28 cellular contexts compared by ENCODE assay signal in genomic region chr10:120517881-120518484, GRCh38.
A peak's percentile ranks its signal among the peaks of the same experiment; 100 is the strongest.
DNase-seq lines count a peak whose midpoint lies in the region; ATAC-seq, FAIRE-seq and TF ChIP-seq lines count a peak whose summit lies in the region.
"Had no signal": no experiment of that assay in that cellular context is flagged by ENCODE, and none has a peak within 500 bp of the region (broad histone marks: within the 10 kb centered on the region; RNA-seq: fewer than 3 reads in every experiment).

No MANE protein-coding gene starts in this region.

- H3K9me3 Mint-ChIP-seq in astrocyte (ENCODE audit: unreplicated experiment): no peaks in the 10 kb centered on the region
- H3K9me3 Mint-ChIP-seq: CD4-positive, alpha-beta T cell had no signal

- H3K9ac ChIP-seq in SK-N-SH (no peak overlapping the region), astrocyte (ENCODE audit: low read length) (no peak overlapping the region)
- H3K9ac ChIP-seq: BLaER1 treated with 17β-estradiol and CSF1 and Interleukin-3, amounts not matched to agents 10 nM and 100 nM had no signal

- 43% methylated on average over 9 of the region's 9 CpGs for WGBS in SK-N-SH (ENCODE audit: low lambda C conversion rate)
- WGBS in right lobe of liver (ENCODE audit: insufficient coverage, low coverage, low lambda C conversion rate, missing lambda C conversion rate): 47% methylated on average over 8 of the region's 9 CpGs

- H3K4me3 Mint-ChIP-seq in astrocyte (ENCODE audit: unreplicated experiment): no peak overlapping the region
- H3K4me3 Mint-ChIP-seq: CD4-positive, alpha-beta T cell had no signal

- CTCF ChIA-PET in SK-N-SH (lab: Yijun Ruan, JAX): no interaction called here

- no peak for FAIRE-seq in astrocyte (lab: Jason Lieb, UNC)
- FAIRE-seq: A204.1, GM12891, K562 had no signal

- H3K9me3 ChIP-seq in SK-N-SH (no peaks in the 10 kb centered on the region), astrocyte (ENCODE audit: insufficient read depth, low read depth, low read length) (no peaks in the 10 kb centered on the region), right lobe of liver (no peaks in the 10 kb centered on the region)
- H3K9me3 ChIP-seq: BLaER1 treated with 17β-estradiol and CSF1 and Interleukin-3, amounts not matched to agents 10 nM and 100 nM; MG63; Peyer's patch had no signal

- no peaks in the 10 kb centered on the region for H3K27me3 ChIP-seq in SK-N-SH (ENCODE audit: insufficient read depth)
- H3K27me3 ChIP-seq in astrocyte (ENCODE audit: insufficient read depth, low read length): no peaks in the 10 kb centered on the region
- H3K27me3 ChIP-seq in right lobe of liver: no peaks in the 10 kb centered on the region
- H3K27me3 ChIP-seq: BLaER1 treated with 17β-estradiol and CSF1 and Interleukin-3, amounts not matched to agents 10 nM and 100 nM; MG63; Peyer's patch had no signal

- intact Hi-C loops in right lobe of liver (cut with DNase I): no loop called here

- TF ChIP-seq RAD21 in SK-N-SH (IDR thresholded peaks at IDR 0.05; ENCODE audit: low read length): no peak

- no peak overlapping the region for H3K4me2 ChIP-seq in SK-N-SH
- H3K4me2 ChIP-seq in astrocyte (ENCODE audit: low read length): no peak overlapping the region
- H3K4me2 ChIP-seq: BLaER1 treated with 17β-estradiol and CSF1 and Interleukin-3, amounts not matched to agents 10 nM and 100 nM had no signal

- TF ChIP-seq EP300 in SK-N-SH (IDR thresholded peaks at IDR 0.05; ENCODE audit: borderline replicate concordance in 1 of 2, low read depth in 1 of 2, low read length in 1 of 2): no peak

- TF ChIP-seq CTCF in SK-N-SH (IDR thresholded peaks at IDR 0.05): no peak
- no peak for TF ChIP-seq CTCF in astrocyte (IDR thresholded peaks at IDR 0.05; ENCODE audit: insufficient read depth, low read depth, low read length)
- no peak for TF ChIP-seq CTCF in right lobe of liver (IDR thresholded peaks at IDR 0.05)

- peaks cover 4% of the 10 kb centered on the region for H3F3A ChIP-seq in SK-N-SH (replicated peaks; ENCODE audit: insufficient read depth)

- DNase-seq in SK-N-SH (no peak), NCI-H2171 treated with DMSO at 0.1 percent for 48 hours (lab: John Stamatoyannopoulos, UW) (peak; percentile 68), astrocyte (ENCODE audit: low read depth) (peak; percentile 50), right lobe of liver (peak in 1 of 3 donors; percentile 38), NCI-H526 treated with DMSO at 0.1 percent for 48 hours (lab: John Stamatoyannopoulos, UW) (no peak), HPDE6-E6E7 (ENCODE audit: extremely low spot score) (no peak), COLO829 (ENCODE audit: low spot score) (no peak)
- DNase-seq: CD4-positive, alpha-beta T cell; COR-L47; DMS79 treated with DMSO at 0.1 percent for 48 hours; GF-D8; Kasumi-1; MG63; NCI-H1105 treated with DMSO at 0.1 percent for 48 hours; NCI-H146; NCI-H1930; NCI-H2107; NCI-H524; Peyer's patch; SIG-M5; T-helper 2 cell had no signal

- H3K9me2 ChIP-seq in SK-N-SH: no peaks in the 10 kb centered on the region

- no peak overlapping the region for H2AFZ ChIP-seq in SK-N-SH (ENCODE audit: low read depth)
- no peak overlapping the region for H2AFZ ChIP-seq in astrocyte (ENCODE audit: low read depth, low read length)

- peaks cover 21% of the 10 kb centered on the region for H3K4me1 Mint-ChIP-seq in astrocyte (ENCODE audit: low read depth, unreplicated experiment)

- peaks cover 6 to 31% of the 10 kb centered on the region in 2 experiments for H3K36me3 ChIP-seq in SK-N-SH (replicated peaks in 1 of 2; ENCODE audit: control insufficient read depth in 1 of 2, insufficient read depth in 2 of 2, low read length in 1 of 2)
- H3K36me3 ChIP-seq in astrocyte (ENCODE audit: insufficient read depth, low read length): peaks cover 8% of the 10 kb centered on the region
- no peaks in the 10 kb centered on the region for H3K36me3 ChIP-seq in right lobe of liver
- H3K36me3 ChIP-seq: BLaER1 treated with 17β-estradiol and CSF1 and Interleukin-3, amounts not matched to agents 10 nM and 100 nM; MG63; Peyer's patch had no signal

- H3K36me3 Mint-ChIP-seq in astrocyte (ENCODE audit: low read depth, unreplicated experiment): peaks cover 39% of the 10 kb centered on the region

- H3K79me2 ChIP-seq in SK-N-SH (ENCODE audit: insufficient read depth) (peaks cover 72% of the 10 kb centered on the region; the same call in 1 of the 2 replicates), astrocyte (ENCODE audit: insufficient read depth, low read length) (peaks cover 11% of the 10 kb centered on the region)

- TF ChIP-seq POLR2A in right lobe of liver (IDR thresholded peaks at IDR 0.05): no peak

- H3K27me3 Mint-ChIP-seq in astrocyte (ENCODE audit: low read depth, unreplicated experiment): no peaks in the 10 kb centered on the region
- H3K27me3 Mint-ChIP-seq: CD4-positive, alpha-beta T cell had no signal

- peaks cover 29% of the 10 kb centered on the region; the same call in 1 of the 2 replicates for H4K20me1 ChIP-seq in SK-N-SH (ENCODE audit: insufficient read depth)
- peaks cover 48% of the 10 kb centered on the region for H4K20me1 ChIP-seq in astrocyte (ENCODE audit: insufficient read depth, low read length)
- H4K20me1 ChIP-seq: BLaER1 treated with 17β-estradiol and CSF1 and Interleukin-3, amounts not matched to agents 10 nM and 100 nM had no signal

- H3K4me3 ChIP-seq in SK-N-SH (ENCODE audit: low read depth in 2 of 2, low read length in 1 of 2) (no peak overlapping the region), astrocyte (ENCODE audit: insufficient read depth, low read depth, low read length) (no peak overlapping the region), right lobe of liver (no peak overlapping the region)
- H3K4me3 ChIP-seq: BLaER1 treated with 17β-estradiol and CSF1 and Interleukin-3, amounts not matched to agents 10 nM and 100 nM; K562; MG63; Peyer's patch; SK-N-MC had no signal

- H3K4me1 ChIP-seq in SK-N-SH (ENCODE audit: control insufficient read depth in 1 of 2, insufficient read depth in 2 of 2, low read depth in 1 of 2, low read length in 1 of 2) (peaks cover 5 to 28% of the 10 kb centered on the region in 2 experiments; a peak in 3 of 4 replicates), astrocyte (ENCODE audit: insufficient read depth, low read length) (no peaks in the 10 kb centered on the region), right lobe of liver (no peaks in the 10 kb centered on the region)
- H3K4me1 ChIP-seq: BLaER1 treated with 17β-estradiol and CSF1 and Interleukin-3, amounts not matched to agents 10 nM and 100 nM; Peyer's patch had no signal

- no peak overlapping the region for H3K27ac Mint-ChIP-seq in astrocyte (ENCODE audit: unreplicated experiment)
- H3K27ac Mint-ChIP-seq: CD4-positive, alpha-beta T cell had no signal

- POLR2A ChIA-PET in SK-N-SH (lab: Yijun Ruan, JAX): no interaction called here

- H3K27ac ChIP-seq in SK-N-SH (ENCODE audit: low read depth in 2 of 2, low read length in 1 of 2) (peak overlapping the region in 1 of 2 experiments; percentile 39; a peak in 1 of 4 replicates), astrocyte (ENCODE audit: low read depth, low read length) (no peak overlapping the region), right lobe of liver (no peak overlapping the region)
- H3K27ac ChIP-seq: BLaER1 treated with 17β-estradiol and CSF1 and Interleukin-3, amounts not matched to agents 10 nM and 100 nM; Peyer's patch; SK-N-MC had no signal

- no peak; the same call in 2 of the 3 replicates for ATAC-seq in SK-N-SH treated with all-trans-retinoic acid at 6 μM for 48 hours
- ATAC-seq in right lobe of liver: peak in 3 of 4 donors; percentile 65 to 92 (median 66)
- ATAC-seq: HCT116, K562 had no signal

TF ChIP-seq in SK-N-SH, 30 proteins besides CTCF, POLR2A, EP300 and RAD21 (continues in another document):
- TF ChIP-seq TCF12 (IDR thresholded peaks at IDR 0.05) (no peak), FOSL2 (IDR thresholded peaks at IDR 0.05; ENCODE audit: borderline replicate concordance, low read depth) (no peak), IRF3 (IDR thresholded peaks at IDR 0.05; ENCODE audit: low read depth, low read length) (no peak), USF2 (IDR thresholded peaks at IDR 0.05; ENCODE audit: borderline replicate concordance, low read depth, low read length) (no peak), JUND (IDR thresholded peaks at IDR 0.05) (no peak), ELF1 (IDR thresholded peaks at IDR 0.05) (no peak), RFX5 (IDR thresholded peaks at IDR 0.05; ENCODE audit: low read length) (no peak), FOXM1 (IDR thresholded peaks at IDR 0.05; ENCODE audit: low read depth) (no peak), RCOR1 (IDR thresholded peaks at IDR 0.05; ENCODE audit: low read length) (no peak), USF1 (IDR thresholded peaks at IDR 0.05; ENCODE audit: borderline replicate concordance, low read depth) (no peak), YY1 (IDR thresholded peaks at IDR 0.05; ENCODE audit: low read depth) (no peak), POLR2AphosphoS5 (IDR thresholded peaks at IDR 0.05; ENCODE audit: low read depth, low read length) (no peak), FOXJ3 (CRISPR knock-in tag; IDR thresholded peaks at IDR 0.05) (no peak)

Comparison
In these comparisons a context has a peak if more than half of its experiments do, and no peak if none do; other contexts are left out.
1. DNase-seq: peak in NCI-H2171 treated with DMSO at 0.1 percent for 48 hours (single experiment) and astrocyte (single experiment); none in SK-N-SH (single experiment), NCI-H526 treated with DMSO at 0.1 percent for 48 hours (single experiment), HPDE6-E6E7 (single experiment) and COLO829 (single experiment).